1 cellular context compared by ENCODE assay signal in genomic region chr11:18765554-18765953, GRCh38.
A peak's percentile ranks its signal among the peaks of the same experiment; 100 is the strongest.
TF ChIP-seq lines count a peak whose summit lies in the region.

No MANE protein-coding gene starts in this region.

TF ChIP-seq in HepG2, 621 proteins besides CTCF, POLR2A, EP300 and RAD21:
- TF ChIP-seq CBFB (CRISPR knock-in tag; IDR thresholded peaks at IDR 0.05) (no peak), ZNF75D (CRISPR knock-in tag; IDR thresholded peaks at IDR 0.05; ENCODE audit: borderline replicate concordance) (no peak), CEBPG (CRISPR knock-in tag; IDR thresholded peaks at IDR 0.05) (0 out of 2 replicates have a peak, but pooled peaks have one; percentile 32), CEBPB (IDR thresholded peaks at IDR 0.05; ENCODE audit: borderline replicate concordance, low read depth, low read length) (peak; percentile 77)
- TF ChIP-seq, protein P1, sequence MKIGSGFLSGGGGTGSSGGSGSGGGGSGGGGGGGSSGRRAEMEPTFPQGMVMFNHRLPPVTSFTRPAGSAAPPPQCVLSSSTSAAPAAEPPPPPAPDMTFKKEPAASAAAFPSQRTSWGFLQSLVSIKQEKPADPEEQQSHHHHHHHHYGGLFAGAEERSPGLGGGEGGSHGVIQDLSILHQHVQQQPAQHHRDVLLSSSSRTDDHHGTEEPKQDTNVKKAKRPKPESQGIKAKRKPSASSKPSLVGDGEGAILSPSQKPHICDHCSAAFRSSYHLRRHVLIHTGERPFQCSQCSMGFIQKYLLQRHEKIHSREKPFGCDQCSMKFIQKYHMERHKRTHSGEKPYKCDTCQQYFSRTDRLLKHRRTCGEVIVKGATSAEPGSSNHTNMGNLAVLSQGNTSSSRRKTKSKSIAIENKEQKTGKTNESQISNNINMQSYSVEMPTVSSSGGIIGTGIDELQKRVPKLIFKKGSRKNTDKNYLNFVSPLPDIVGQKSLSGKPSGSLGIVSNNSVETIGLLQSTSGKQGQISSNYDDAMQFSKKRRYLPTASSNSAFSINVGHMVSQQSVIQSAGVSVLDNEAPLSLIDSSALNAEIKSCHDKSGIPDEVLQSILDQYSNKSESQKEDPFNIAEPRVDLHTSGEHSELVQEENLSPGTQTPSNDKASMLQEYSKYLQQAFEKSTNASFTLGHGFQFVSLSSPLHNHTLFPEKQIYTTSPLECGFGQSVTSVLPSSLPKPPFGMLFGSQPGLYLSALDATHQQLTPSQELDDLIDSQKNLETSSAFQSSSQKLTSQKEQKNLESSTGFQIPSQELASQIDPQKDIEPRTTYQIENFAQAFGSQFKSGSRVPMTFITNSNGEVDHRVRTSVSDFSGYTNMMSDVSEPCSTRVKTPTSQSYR (CRISPR knock-in tag; IDR thresholded peaks at IDR 0.05; ENCODE audit: borderline replicate concordance) = no peak
